ENCODE assay signal across 1 cellular context in genomic region chr2:73071452-73072399, GRCh38.
TF ChIP-seq lines count a peak whose summit lies in the region.

TSS of gene SFXN5 (minus strand) at chr2:73071712. CDS start at chr2:73071705, 7 bp downstream.

TF ChIP-seq in HepG2, 621 proteins besides CTCF, POLR2A, EP300 and RAD21 (continued from another document and continues in another):
- TF ChIP-seq YEATS2 (CRISPR knock-in tag; IDR thresholded peaks at IDR 0.05; ENCODE audit: borderline replicate concordance): peak; percentile 78
- peak; percentile 40 for TF ChIP-seq ZNF704 (CRISPR knock-in tag; IDR thresholded peaks at IDR 0.05; ENCODE audit: borderline replicate concordance)
- 0 out of 2 replicates have a peak, but pooled peaks have one; percentile 7 for TF ChIP-seq ZSCAN20 (CRISPR knock-in tag; IDR thresholded peaks at IDR 0.05; ENCODE audit: borderline replicate concordance)
- no peak for TF ChIP-seq ZNF567 (CRISPR knock-in tag; IDR thresholded peaks at IDR 0.05; ENCODE audit: borderline replicate concordance)
- peak; percentile 91 for TF ChIP-seq EED (CRISPR knock-in tag; IDR thresholded peaks at IDR 0.05)
- TF ChIP-seq ZFYVE20 (CRISPR knock-in tag; IDR thresholded peaks at IDR 0.05; ENCODE audit: borderline replicate concordance, low read depth): peak; percentile 48; the same call in 1 of the 2 replicates
- no peak for TF ChIP-seq MAFK (conservative IDR thresholded peaks at IDR 0.05 in 1 of 2, IDR thresholded peaks at IDR 0.05 in 1 of 2; ENCODE audit: low read length in 2 of 2)
- peak; percentile 88 for TF ChIP-seq POLR2G (IDR thresholded peaks at IDR 0.05; ENCODE audit: low read depth, low read length)
- 0 out of 2 replicates have a peak, but pooled peaks have one; percentile 70 for TF ChIP-seq ZNF780A (CRISPR knock-in tag; IDR thresholded peaks at IDR 0.05)
- TF ChIP-seq RAD51 (IDR thresholded peaks at IDR 0.05; ENCODE audit: borderline replicate concordance): no peak
- peak; percentile 33; the same call in 1 of the 2 replicates for TF ChIP-seq HOXA3 (CRISPR knock-in tag; IDR thresholded peaks at IDR 0.05)
- no peak for TF ChIP-seq ZNF761 (CRISPR knock-in tag; conservative IDR thresholded peaks at IDR 0.05)
- TF ChIP-seq ZNF788 (CRISPR knock-in tag; IDR thresholded peaks at IDR 0.05; ENCODE audit: borderline replicate concordance): peak; percentile 89
- peak; percentile 63 for TF ChIP-seq ATF7-NPFF (CRISPR knock-in tag; IDR thresholded peaks at IDR 0.05; ENCODE audit: low read depth)
- peak; percentile 40; the same call in 1 of the 2 replicates for TF ChIP-seq GMEB2 (CRISPR knock-in tag; IDR thresholded peaks at IDR 0.05; ENCODE audit: low read depth)
- TF ChIP-seq NR2C2 (CRISPR knock-in tag; IDR thresholded peaks at IDR 0.05; ENCODE audit: borderline replicate concordance): peak; percentile 91
- peak; percentile 79 for TF ChIP-seq TOPORS (CRISPR knock-in tag; IDR thresholded peaks at IDR 0.05)
- peak; percentile 78; the same call in 1 of the 2 replicates for TF ChIP-seq AKAP8 (CRISPR knock-in tag; IDR thresholded peaks at IDR 0.05)
- 0 out of 2 replicates have a peak, but pooled peaks have one; percentile 19 for TF ChIP-seq MED1 (CRISPR knock-in tag; IDR thresholded peaks at IDR 0.05)
- peak; percentile 27; the same call in 1 of the 2 replicates for TF ChIP-seq RERE (CRISPR knock-in tag; IDR thresholded peaks at IDR 0.05; ENCODE audit: low read depth)
- peak; percentile 88; the same call in 1 of the 2 replicates for TF ChIP-seq ZNF512 (CRISPR knock-in tag; IDR thresholded peaks at IDR 0.05)
- TF ChIP-seq NFKBIZ (CRISPR knock-in tag; IDR thresholded peaks at IDR 0.05): 0 out of 2 replicates have a peak, but pooled peaks have one; percentile 15
- TF ChIP-seq ZSCAN12 (CRISPR knock-in tag; IDR thresholded peaks at IDR 0.05): no peak
- TF ChIP-seq ATAD3A (CRISPR knock-in tag; IDR thresholded peaks at IDR 0.05): no peak
- TF ChIP-seq HBP1 (CRISPR knock-in tag; IDR thresholded peaks at IDR 0.05; ENCODE audit: low read depth): peak; percentile 66; the same call in 1 of the 2 replicates
- TF ChIP-seq ISX (CRISPR knock-in tag; conservative IDR thresholded peaks at IDR 0.05): 0 out of 2 replicates have a peak, but pooled peaks have one; percentile 7
- TF ChIP-seq HHEX (CRISPR knock-in tag; IDR thresholded peaks at IDR 0.05): 0 out of 2 replicates have a peak, but pooled peaks have one; percentile 12
- peak; percentile 72; the same call in 1 of the 2 replicates for TF ChIP-seq ZNF564 (CRISPR knock-in tag; IDR thresholded peaks at IDR 0.05)
- TF ChIP-seq ZBTB40 (IDR thresholded peaks at IDR 0.05): no peak
- TF ChIP-seq ZBTB40 (CRISPR knock-in tag; IDR thresholded peaks at IDR 0.05): peak; percentile 72
- TF ChIP-seq HNRNPLL (IDR thresholded peaks at IDR 0.05; ENCODE audit: low read depth, low read length, poor library complexity, severe bottlenecking): peak; percentile 100
